1 cellular context compared by ENCODE assay signal in genomic region chr11:125552927-125553326, GRCh38.
A peak's percentile ranks its signal among the peaks of the same experiment; 100 is the strongest.
TF ChIP-seq lines count a peak whose summit lies in the region.

No MANE protein-coding gene starts in this region.

TF ChIP-seq in K562, 482 proteins besides CTCF, POLR2A, EP300 and RAD21 (continued from another document and continues in another):
- TF ChIP-seq DEAF1 (CRISPR knock-in tag; IDR thresholded peaks at IDR 0.05) (peak; percentile 52; the same call in 1 of the 2 replicates), CBX1 (IDR thresholded peaks at IDR 0.05; ENCODE audit: low read depth) (no peak), HOXB6 (CRISPR knock-in tag; IDR thresholded peaks at IDR 0.05; ENCODE audit: borderline replicate concordance) (no peak), GTF2F1 (IDR thresholded peaks at IDR 0.05; ENCODE audit: low read depth, low read length) (no peak), ZNF121 (CRISPR knock-in tag; conservative IDR thresholded peaks at IDR 0.05) (no peak), ZNF408 (CRISPR knock-in tag; IDR thresholded peaks at IDR 0.05; ENCODE audit: low read depth) (no peak), ZFPM2 (CRISPR knock-in tag; IDR thresholded peaks at IDR 0.05) (no peak), KHSRP (IDR thresholded peaks at IDR 0.05) (peak; percentile 85), NFATC3 (IDR thresholded peaks at IDR 0.05) (no peak), RERE (CRISPR knock-in tag; IDR thresholded peaks at IDR 0.05; ENCODE audit: borderline replicate concordance) (no peak), ZNF24 (IDR thresholded peaks at IDR 0.05) (no peak), ZNF717 (CRISPR knock-in tag; IDR thresholded peaks at IDR 0.05) (no peak), ZKSCAN8 (CRISPR knock-in tag; IDR thresholded peaks at IDR 0.05) (peak; percentile 72; the same call in 1 of the 2 replicates), TGIF2 (CRISPR knock-in tag; IDR thresholded peaks at IDR 0.05) (no peak), ZNF75A (CRISPR knock-in tag; IDR thresholded peaks at IDR 0.05) (peak; percentile 64; the same call in 1 of the 2 replicates), NFIX (CRISPR knock-in tag; IDR thresholded peaks at IDR 0.05; ENCODE audit: low read depth) (no peak), ZNF384 (IDR thresholded peaks at IDR 0.05; ENCODE audit: low read depth, low read length) (peak; percentile 52), DDX20 (tag; IDR thresholded peaks at IDR 0.05; ENCODE audit: low read depth) (no peak), L3MBTL2 (IDR thresholded peaks at IDR 0.05) (0 out of 2 replicates have a peak, but pooled peaks have one; percentile 21), ESRRB (CRISPR knock-in tag; IDR thresholded peaks at IDR 0.05; ENCODE audit: borderline replicate concordance) (no peak), BRD9 (IDR thresholded peaks at IDR 0.05; ENCODE audit: low read depth, partially characterized antibody) (peak; percentile 79), NEUROD1 (IDR thresholded peaks at IDR 0.05; ENCODE audit: borderline replicate concordance, low read depth, low read length, partially characterized antibody) (peak; percentile 68), RB1 (IDR thresholded peaks at IDR 0.05; ENCODE audit: low read depth) (no peak), RBM34 (IDR thresholded peaks at IDR 0.05; ENCODE audit: borderline replicate concordance, insufficient read depth, low read length) (no peak), HBP1 (CRISPR knock-in tag; IDR thresholded peaks at IDR 0.05) (peak; percentile 84), OTX1 (CRISPR knock-in tag; IDR thresholded peaks at IDR 0.05) (peak; percentile 66; the same call in 1 of the 2 replicates), KLF13 (tag; IDR thresholded peaks at IDR 0.05; ENCODE audit: borderline replicate concordance, low read depth) (no peak), TFAM (CRISPR knock-in tag; conservative IDR thresholded peaks at IDR 0.05) (no peak)
- TF ChIP-seq, protein P1, sequence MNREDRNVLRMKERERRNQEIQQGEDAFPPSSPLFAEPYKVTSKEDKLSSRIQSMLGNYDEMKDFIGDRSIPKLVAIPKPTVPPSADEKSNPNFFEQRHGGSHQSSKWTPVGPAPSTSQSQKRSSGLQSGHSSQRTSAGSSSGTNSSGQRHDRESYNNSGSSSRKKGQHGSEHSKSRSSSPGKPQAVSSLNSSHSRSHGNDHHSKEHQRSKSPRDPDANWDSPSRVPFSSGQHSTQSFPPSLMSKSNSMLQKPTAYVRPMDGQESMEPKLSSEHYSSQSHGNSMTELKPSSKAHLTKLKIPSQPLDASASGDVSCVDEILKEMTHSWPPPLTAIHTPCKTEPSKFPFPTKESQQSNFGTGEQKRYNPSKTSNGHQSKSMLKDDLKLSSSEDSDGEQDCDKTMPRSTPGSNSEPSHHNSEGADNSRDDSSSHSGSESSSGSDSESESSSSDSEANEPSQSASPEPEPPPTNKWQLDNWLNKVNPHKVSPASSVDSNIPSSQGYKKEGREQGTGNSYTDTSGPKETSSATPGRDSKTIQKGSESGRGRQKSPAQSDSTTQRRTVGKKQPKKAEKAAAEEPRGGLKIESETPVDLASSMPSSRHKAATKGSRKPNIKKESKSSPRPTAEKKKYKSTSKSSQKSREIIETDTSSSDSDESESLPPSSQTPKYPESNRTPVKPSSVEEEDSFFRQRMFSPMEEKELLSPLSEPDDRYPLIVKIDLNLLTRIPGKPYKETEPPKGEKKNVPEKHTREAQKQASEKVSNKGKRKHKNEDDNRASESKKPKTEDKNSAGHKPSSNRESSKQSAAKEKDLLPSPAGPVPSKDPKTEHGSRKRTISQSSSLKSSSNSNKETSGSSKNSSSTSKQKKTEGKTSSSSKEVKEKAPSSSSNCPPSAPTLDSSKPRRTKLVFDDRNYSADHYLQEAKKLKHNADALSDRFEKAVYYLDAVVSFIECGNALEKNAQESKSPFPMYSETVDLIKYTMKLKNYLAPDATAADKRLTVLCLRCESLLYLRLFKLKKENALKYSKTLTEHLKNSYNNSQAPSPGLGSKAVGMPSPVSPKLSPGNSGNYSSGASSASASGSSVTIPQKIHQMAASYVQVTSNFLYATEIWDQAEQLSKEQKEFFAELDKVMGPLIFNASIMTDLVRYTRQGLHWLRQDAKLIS (CRISPR knock-in tag; IDR thresholded peaks at IDR 0.05) = no peak
- TF ChIP-seq, protein P2, sequence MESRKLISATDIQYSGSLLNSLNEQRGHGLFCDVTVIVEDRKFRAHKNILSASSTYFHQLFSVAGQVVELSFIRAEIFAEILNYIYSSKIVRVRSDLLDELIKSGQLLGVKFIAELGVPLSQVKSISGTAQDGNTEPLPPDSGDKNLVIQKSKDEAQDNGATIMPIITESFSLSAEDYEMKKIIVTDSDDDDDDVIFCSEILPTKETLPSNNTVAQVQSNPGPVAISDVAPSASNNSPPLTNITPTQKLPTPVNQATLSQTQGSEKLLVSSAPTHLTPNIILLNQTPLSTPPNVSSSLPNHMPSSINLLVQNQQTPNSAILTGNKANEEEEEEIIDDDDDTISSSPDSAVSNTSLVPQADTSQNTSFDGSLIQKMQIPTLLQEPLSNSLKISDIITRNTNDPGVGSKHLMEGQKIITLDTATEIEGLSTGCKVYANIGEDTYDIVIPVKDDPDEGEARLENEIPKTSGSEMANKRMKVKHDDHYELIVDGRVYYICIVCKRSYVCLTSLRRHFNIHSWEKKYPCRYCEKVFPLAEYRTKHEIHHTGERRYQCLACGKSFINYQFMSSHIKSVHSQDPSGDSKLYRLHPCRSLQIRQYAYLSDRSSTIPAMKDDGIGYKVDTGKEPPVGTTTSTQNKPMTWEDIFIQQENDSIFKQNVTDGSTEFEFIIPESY (CRISPR knock-in tag; IDR thresholded peaks at IDR 0.05) = no peak
- TF ChIP-seq, protein P3, sequence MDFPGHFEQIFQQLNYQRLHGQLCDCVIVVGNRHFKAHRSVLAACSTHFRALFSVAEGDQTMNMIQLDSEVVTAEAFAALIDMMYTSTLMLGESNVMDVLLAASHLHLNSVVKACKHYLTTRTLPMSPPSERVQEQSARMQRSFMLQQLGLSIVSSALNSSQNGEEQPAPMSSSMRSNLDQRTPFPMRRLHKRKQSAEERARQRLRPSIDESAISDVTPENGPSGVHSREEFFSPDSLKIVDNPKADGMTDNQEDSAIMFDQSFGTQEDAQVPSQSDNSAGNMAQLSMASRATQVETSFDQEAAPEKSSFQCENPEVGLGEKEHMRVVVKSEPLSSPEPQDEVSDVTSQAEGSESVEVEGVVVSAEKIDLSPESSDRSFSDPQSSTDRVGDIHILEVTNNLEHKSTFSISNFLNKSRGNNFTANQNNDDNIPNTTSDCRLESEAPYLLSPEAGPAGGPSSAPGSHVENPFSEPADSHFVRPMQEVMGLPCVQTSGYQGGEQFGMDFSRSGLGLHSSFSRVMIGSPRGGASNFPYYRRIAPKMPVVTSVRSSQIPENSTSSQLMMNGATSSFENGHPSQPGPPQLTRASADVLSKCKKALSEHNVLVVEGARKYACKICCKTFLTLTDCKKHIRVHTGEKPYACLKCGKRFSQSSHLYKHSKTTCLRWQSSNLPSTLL (IDR thresholded peaks at IDR 0.05) = no peak
- TF ChIP-seq, protein P4, sequence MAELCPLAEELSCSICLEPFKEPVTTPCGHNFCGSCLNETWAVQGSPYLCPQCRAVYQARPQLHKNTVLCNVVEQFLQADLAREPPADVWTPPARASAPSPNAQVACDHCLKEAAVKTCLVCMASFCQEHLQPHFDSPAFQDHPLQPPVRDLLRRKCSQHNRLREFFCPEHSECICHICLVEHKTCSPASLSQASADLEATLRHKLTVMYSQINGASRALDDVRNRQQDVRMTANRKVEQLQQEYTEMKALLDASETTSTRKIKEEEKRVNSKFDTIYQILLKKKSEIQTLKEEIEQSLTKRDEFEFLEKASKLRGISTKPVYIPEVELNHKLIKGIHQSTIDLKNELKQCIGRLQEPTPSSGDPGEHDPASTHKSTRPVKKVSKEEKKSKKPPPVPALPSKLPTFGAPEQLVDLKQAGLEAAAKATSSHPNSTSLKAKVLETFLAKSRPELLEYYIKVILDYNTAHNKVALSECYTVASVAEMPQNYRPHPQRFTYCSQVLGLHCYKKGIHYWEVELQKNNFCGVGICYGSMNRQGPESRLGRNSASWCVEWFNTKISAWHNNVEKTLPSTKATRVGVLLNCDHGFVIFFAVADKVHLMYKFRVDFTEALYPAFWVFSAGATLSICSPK (IDR thresholded peaks at IDR 0.05; ENCODE audit: borderline replicate concordance) = no peak
- TF ChIP-seq, protein P5, sequence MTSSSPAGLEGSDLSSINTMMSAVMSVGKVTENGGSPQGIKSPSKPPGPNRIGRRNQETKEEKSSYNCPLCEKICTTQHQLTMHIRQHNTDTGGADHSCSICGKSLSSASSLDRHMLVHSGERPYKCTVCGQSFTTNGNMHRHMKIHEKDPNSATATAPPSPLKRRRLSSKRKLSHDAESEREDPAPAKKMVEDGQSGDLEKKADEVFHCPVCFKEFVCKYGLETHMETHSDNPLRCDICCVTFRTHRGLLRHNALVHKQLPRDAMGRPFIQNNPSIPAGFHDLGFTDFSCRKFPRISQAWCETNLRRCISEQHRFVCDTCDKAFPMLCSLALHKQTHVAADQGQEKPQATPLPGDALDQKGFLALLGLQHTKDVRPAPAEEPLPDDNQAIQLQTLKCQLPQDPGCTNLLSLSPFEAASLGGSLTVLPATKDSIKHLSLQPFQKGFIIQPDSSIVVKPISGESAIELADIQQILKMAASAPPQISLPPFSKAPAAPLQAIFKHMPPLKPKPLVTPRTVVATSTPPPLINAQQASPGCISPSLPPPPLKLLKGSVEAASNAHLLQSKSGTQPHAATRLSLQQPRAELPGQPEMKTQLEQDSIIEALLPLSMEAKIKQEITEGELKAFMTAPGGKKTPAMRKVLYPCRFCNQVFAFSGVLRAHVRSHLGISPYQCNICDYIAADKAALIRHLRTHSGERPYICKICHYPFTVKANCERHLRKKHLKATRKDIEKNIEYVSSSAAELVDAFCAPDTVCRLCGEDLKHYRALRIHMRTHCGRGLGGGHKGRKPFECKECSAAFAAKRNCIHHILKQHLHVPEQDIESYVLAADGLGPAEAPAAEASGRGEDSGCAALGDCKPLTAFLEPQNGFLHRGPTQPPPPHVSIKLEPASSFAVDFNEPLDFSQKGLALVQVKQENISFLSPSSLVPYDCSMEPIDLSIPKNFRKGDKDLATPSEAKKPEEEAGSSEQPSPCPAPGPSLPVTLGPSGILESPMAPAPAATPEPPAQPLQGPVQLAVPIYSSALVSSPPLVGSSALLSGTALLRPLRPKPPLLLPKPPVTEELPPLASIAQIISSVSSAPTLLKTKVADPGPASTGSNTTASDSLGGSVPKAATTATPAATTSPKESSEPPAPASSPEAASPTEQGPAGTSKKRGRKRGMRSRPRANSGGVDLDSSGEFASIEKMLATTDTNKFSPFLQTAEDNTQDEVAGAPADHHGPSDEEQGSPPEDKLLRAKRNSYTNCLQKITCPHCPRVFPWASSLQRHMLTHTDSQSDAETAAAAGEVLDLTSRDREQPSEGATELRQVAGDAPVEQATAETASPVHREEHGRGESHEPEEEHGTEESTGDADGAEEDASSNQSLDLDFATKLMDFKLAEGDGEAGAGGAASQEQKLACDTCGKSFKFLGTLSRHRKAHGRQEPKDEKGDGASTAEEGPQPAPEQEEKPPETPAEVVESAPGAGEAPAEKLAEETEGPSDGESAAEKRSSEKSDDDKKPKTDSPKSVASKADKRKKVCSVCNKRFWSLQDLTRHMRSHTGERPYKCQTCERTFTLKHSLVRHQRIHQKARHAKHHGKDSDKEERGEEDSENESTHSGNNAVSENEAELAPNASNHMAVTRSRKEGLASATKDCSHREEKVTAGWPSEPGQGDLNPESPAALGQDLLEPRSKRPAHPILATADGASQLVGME (CRISPR knock-in tag; IDR thresholded peaks at IDR 0.05) = no peak
